In the genomic region with DNA sequence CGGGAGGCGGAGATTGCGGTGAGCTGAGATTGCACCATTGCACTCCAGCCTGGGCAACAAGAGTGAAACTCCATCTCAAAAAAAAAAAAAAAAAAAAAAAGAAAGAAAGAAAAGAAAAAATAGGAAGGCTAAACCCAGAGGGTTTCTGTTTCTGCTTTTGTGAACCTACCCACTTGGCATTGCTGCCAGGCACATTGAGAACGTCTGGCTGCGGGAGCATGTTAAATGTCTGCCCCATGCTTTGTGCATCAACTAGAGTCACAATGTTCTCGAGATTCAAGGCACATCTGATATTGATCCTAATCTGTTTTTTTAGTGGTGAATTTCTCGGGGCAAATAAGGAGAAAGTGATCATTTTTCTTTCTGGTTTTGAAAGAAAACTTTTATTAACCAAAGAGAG, we compare ENCODE assay signal across 10 cellular contexts. TPM values are rescaled to one million over a fixed set of nuclear protein-coding genes. Genes with fewer than 3 reads are reported as not detected.
DNase-seq lines count a peak whose midpoint lies in the region; ATAC-seq and TF ChIP-seq lines count a peak whose summit lies in the region.
"Had no signal": no experiment of that assay in that cellular context is flagged by ENCODE, and none has a peak within 500 bp of the region (broad histone marks: within the 10 kb centered on the region; RNA-seq: fewer than 3 reads in every experiment).

No MANE protein-coding gene starts in this region.

- H3K36me3 ChIP-seq in GM23338 (ENCODE audit: insufficient read depth) = no peaks in the 10 kb centered on the region
- H3K36me3 ChIP-seq in SU-DHL-6 (ENCODE audit: low read length) = no peaks in the 10 kb centered on the region

- no peaks in the 10 kb centered on the region for H3K9me3 ChIP-seq in SU-DHL-6 (ENCODE audit: insufficient read depth, low read length)

- H3K4me1 Mint-ChIP-seq in GM23338 = peaks cover 38% of the 10 kb centered on the region

- TF ChIP-seq CTCF in GM23338 (conservative IDR thresholded peaks at IDR 0.05; ENCODE audit: low read depth in 2 of 2) = no peak
- no peak for TF ChIP-seq CTCF in SU-DHL-6 (IDR thresholded peaks at IDR 0.05; ENCODE audit: insufficient read depth, low read length, poor library complexity, severe bottlenecking)
- no peak for TF ChIP-seq CTCF in foreskin fibroblast (IDR thresholded peaks at IDR 0.05; ENCODE audit: low read depth, low read length)

- H3K36me3 Mint-ChIP-seq in GM23338 (ENCODE audit: low read depth) = no peaks in the 10 kb centered on the region; the same call in 2 of the 3 replicates
- H3K36me3 Mint-ChIP-seq: memory B cell had no signal

- H4K20me1 ChIP-seq in GM23338 (replicated peaks; ENCODE audit: insufficient read depth) (0 out of 2 replicates have a peak, but pooled peaks cover 5% of the 10 kb centered on the region), SU-DHL-6 (ENCODE audit: low read depth, low read length) (no peaks in the 10 kb centered on the region)

- H3K9me3 Mint-ChIP-seq in GM23338 = no peaks in the 10 kb centered on the region
- H3K9me3 Mint-ChIP-seq: memory B cell had no signal

- no peak for DNase-seq in GM23338 (ENCODE audit: low spot score)
- DNase-seq in foreskin fibroblast = no peak
- DNase-seq in superior temporal gyrus (ENCODE audit: extremely low spot score) = peak; percentile 38
- DNase-seq in cardiac septum (ENCODE audit: low spot score) = no peak
- no peak for DNase-seq in ecto neural progenitor cell (ENCODE audit: low spot score)
- DNase-seq: stimulated activated CD4-positive, alpha-beta T cell treated with anti-CD3 and anti-CD28 coated beads, Interleukin-2, amount 100 ng/mL, for 48 hours; SW 1271 had no signal

- peaks cover 4% of the 10 kb centered on the region; the same call in 1 of the 2 replicates for H3K9me2 ChIP-seq in GM23338 (ENCODE audit: insufficient read depth)
- H3K9me2 ChIP-seq in SU-DHL-6 (replicated peaks; ENCODE audit: insufficient read depth, low read length) = no peaks in the 10 kb centered on the region

- intact Hi-C loops in cardiac septum (cut with DNase I) = loop anchor here (5.0 kb wide), 1 partner anchor 46 kb away; no protein-coding TSS in a partner anchor

- H3K27ac Mint-ChIP-seq in GM23338 = 0 out of 2 replicates have a peak overlapping the region, but pooled peaks have one; percentile 56
- H3K27ac Mint-ChIP-seq: memory B cell had no signal

- H2AFZ ChIP-seq in GM23338 (no peak overlapping the region), SU-DHL-6 (ENCODE audit: low read depth, low read length, severe bottlenecking) (no peak overlapping the region)

- H3K79me2 ChIP-seq in GM23338 (replicated peaks; ENCODE audit: insufficient read depth) (peaks cover 74% of the 10 kb centered on the region), SU-DHL-6 (ENCODE audit: insufficient read depth, low read length) (peaks cover 76% of the 10 kb centered on the region)

- H3K9ac ChIP-seq in SU-DHL-6 (ENCODE audit: low read length) = peak overlapping the region; percentile 38

- no peak overlapping the region; the same call in 1 of the 2 replicates for H3K27ac ChIP-seq in GM23338 (ENCODE audit: low read depth)
- peak overlapping the region; percentile 93 for H3K27ac ChIP-seq in SU-DHL-6 (ENCODE audit: low read depth, low read length)

- H3K27me3 Mint-ChIP-seq in GM23338 (ENCODE audit: insufficient read depth, low read depth, poor library complexity) = peaks cover 5% of the 10 kb centered on the region
- H3K27me3 Mint-ChIP-seq: memory B cell had no signal

- H3F3A ChIP-seq in GM23338 (replicated peaks; ENCODE audit: low read depth) (peaks cover 7% of the 10 kb centered on the region; the same call in 1 of the 2 replicates), SU-DHL-6 (ENCODE audit: insufficient read depth) (peaks cover 37% of the 10 kb centered on the region)

- no peak overlapping the region; the same call in 2 of the 3 replicates for H3K4me3 Mint-ChIP-seq in GM23338
- H3K4me3 Mint-ChIP-seq: memory B cell had no signal

- no peak overlapping the region for H3K4me2 ChIP-seq in GM23338
- H3K4me2 ChIP-seq in SU-DHL-6 (ENCODE audit: low read depth, low read length, poor library complexity, severe bottlenecking) = peak overlapping the region; percentile 73

- H3K4me3 ChIP-seq in GM23338 = no peak overlapping the region
- peak overlapping the region; percentile 20 for H3K4me3 ChIP-seq in SU-DHL-6 (ENCODE audit: insufficient read depth, low read length, poor library complexity, severe bottlenecking)
- peak overlapping the region; percentile 23 to 37 for H3K4me3 ChIP-seq in foreskin fibroblast (ENCODE audit: low read depth in 1 of 2, low read length in 2 of 2)

- ATAC-seq in GM23338 = no peak
- no peak for ATAC-seq in HG03159 (IDR thresholded peaks at IDR 0.05; ENCODE audit: unreplicated experiment)

- H3K4me1 ChIP-seq in GM23338 (ENCODE audit: insufficient read depth) = peaks cover 25% of the 10 kb centered on the region

- H3K27me3 ChIP-seq in GM23338 (ENCODE audit: insufficient read depth) = no peaks in the 10 kb centered on the region
- no peaks in the 10 kb centered on the region for H3K27me3 ChIP-seq in SU-DHL-6 (ENCODE audit: low read length)

TF ChIP-seq in GM23338, 12 proteins besides CTCF, POLR2A, EP300 and RAD21 (continues in another document):
- TF ChIP-seq JUNB (IDR thresholded peaks at IDR 0.05; ENCODE audit: unreplicated experiment) (no peak), ZNF114 (CRISPR knock-in tag; IDR thresholded peaks at IDR 0.05) (no peak), STAT1 (IDR thresholded peaks at IDR 0.05; ENCODE audit: unreplicated experiment) (no peak), EZH2phosphoT487 (IDR thresholded peaks at IDR 0.05; ENCODE audit: unreplicated experiment) (no peak)
- TF ChIP-seq, protein P1, sequence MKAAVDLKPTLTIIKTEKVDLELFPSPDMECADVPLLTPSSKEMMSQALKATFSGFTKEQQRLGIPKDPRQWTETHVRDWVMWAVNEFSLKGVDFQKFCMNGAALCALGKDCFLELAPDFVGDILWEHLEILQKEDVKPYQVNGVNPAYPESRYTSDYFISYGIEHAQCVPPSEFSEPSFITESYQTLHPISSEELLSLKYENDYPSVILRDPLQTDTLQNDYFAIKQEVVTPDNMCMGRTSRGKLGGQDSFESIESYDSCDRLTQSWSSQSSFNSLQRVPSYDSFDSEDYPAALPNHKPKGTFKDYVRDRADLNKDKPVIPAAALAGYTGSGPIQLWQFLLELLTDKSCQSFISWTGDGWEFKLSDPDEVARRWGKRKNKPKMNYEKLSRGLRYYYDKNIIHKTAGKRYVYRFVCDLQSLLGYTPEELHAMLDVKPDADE (IDR thresholded peaks at IDR 0.05) = no peak

RNA-seq across cellular contexts. Expression of a gene that starts 2.8 kb away (rescaled TPM):
- 21.2 and 27.0 TPM in 2 replicates for total RNA-seq in GM23338 (2014; rRNA removed; shearing (Covaris generic))
- 6.1 and 7.1 TPM in 2 replicates for polyA plus RNA-seq in GM23338 (2016; fragmentation: Nextera tagmentation; extraction: Ambion mirVana)
- total RNA-seq in cardiac septum = 5.6 TPM

RNA-seq across cellular contexts. Expression of a gene that starts 3.8 kb away (rescaled TPM):
- total RNA-seq in GM23338 (2014; rRNA removed; shearing (Covaris generic)) = 5.5 and 6.7 TPM in 2 replicates
- 4.0 and 4.9 TPM in 2 replicates for polyA plus RNA-seq in GM23338 (2016; fragmentation: Nextera tagmentation; extraction: Ambion mirVana)
- 6.2 TPM for total RNA-seq in cardiac septum

RNA-seq across cellular contexts. Expression of a gene that starts 56.7 kb away (rescaled TPM):
- total RNA-seq in GM23338 (2014; rRNA removed; shearing (Covaris generic)) = 108 and 124 TPM in 2 replicates
- polyA plus RNA-seq in GM23338 (2016; fragmentation: Nextera tagmentation; extraction: Ambion mirVana) = 56.3 and 59.7 TPM in 2 replicates
- total RNA-seq in cardiac septum = 136 TPM
